15 cellular contexts compared by ENCODE assay signal in the genomic region with DNA sequence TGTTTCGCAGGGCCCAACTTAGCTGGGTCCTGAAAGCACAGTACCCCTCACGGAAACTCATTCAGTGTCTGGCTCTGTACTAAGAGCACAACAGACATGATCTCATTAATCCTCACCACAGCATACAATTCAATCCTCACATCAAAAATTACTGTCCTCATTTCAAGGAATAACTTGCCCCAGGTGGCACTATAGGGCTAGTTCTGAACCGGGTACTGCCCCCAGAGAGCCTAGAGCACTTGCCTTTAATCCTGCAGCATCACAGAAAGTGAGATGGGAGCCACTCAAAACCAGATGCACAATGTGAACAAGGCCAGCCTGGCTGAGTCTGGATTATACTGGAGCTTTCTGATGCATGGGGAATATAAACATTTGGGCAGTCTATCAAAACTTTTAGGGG.
DNase-seq lines count a peak whose midpoint lies in the region; ATAC-seq and TF ChIP-seq lines count a peak whose summit lies in the region.
"Had no signal": no experiment of that assay in that cellular context is flagged by ENCODE, and none has a peak within 500 bp of the region (broad histone marks: within the 10 kb centered on the region; RNA-seq: fewer than 3 reads in every experiment).

No MANE protein-coding gene starts in this region.

- no peaks in the 10 kb centered on the region for H3K9me3 Mint-ChIP-seq in naive B cell
- H3K9me3 Mint-ChIP-seq: mesothelial cell of epicardium had no signal

- TF ChIP-seq EP300 in Ishikawa (IDR thresholded peaks at IDR 0.05; ENCODE audit: borderline replicate concordance) (no peak), esophagus muscularis mucosa (IDR thresholded peaks at IDR 0.05) (no peak)

- TF ChIP-seq CTCF in SU-DHL-6 (IDR thresholded peaks at IDR 0.05; ENCODE audit: insufficient read depth, low read length, poor library complexity, severe bottlenecking): peak; percentile 49
- TF ChIP-seq CTCF in esophagus muscularis mucosa (IDR thresholded peaks at IDR 0.05): no peak

- peak; percentile 49 for TF ChIP-seq RAD21 in Ishikawa (IDR thresholded peaks at IDR 0.05; ENCODE audit: low read depth)

- peak overlapping the region; percentile 47 for H3K4me2 ChIP-seq in SU-DHL-6 (ENCODE audit: low read depth, low read length, poor library complexity, severe bottlenecking)

- H3K4me3 Mint-ChIP-seq in naive B cell: peak overlapping the region in 1 of 8 donors; percentile 13
- H3K4me3 Mint-ChIP-seq: mesothelial cell of epicardium had no signal

- H3F3A ChIP-seq in SU-DHL-6 (ENCODE audit: insufficient read depth): peaks cover 54% of the 10 kb centered on the region

- H3K36me3 ChIP-seq in SU-DHL-6 (ENCODE audit: low read length) (no peaks in the 10 kb centered on the region; the same call in 1 of the 2 replicates), esophagus muscularis mucosa (no peaks in the 10 kb centered on the region)
- H3K36me3 ChIP-seq: ovary had no signal

- peaks cover 10 to 15% of the 10 kb centered on the region in 2 donors for H3K36me3 Mint-ChIP-seq in naive B cell
- H3K36me3 Mint-ChIP-seq: mesothelial cell of epicardium had no signal

- no peaks in the 10 kb centered on the region for H3K9me2 ChIP-seq in SU-DHL-6 (replicated peaks; ENCODE audit: insufficient read depth, low read length)

- H3K27me3 Mint-ChIP-seq in naive B cell: no peaks in the 10 kb centered on the region

- H3K9ac ChIP-seq in SU-DHL-6 (ENCODE audit: low read length): peak overlapping the region; percentile 34

- H2AFZ ChIP-seq in SU-DHL-6 (ENCODE audit: low read depth, low read length, severe bottlenecking): no peak overlapping the region

- ATAC-seq in naive B cell (ENCODE audit: low read depth in 2 of 2): peak; percentile 40 to 65

- H3K4me3 ChIP-seq in SU-DHL-6 (ENCODE audit: insufficient read depth, low read length, poor library complexity, severe bottlenecking): no peak overlapping the region
- no peak overlapping the region for H3K4me3 ChIP-seq in esophagus muscularis mucosa
- H3K4me3 ChIP-seq: ovary had no signal

- WGBS in esophagus muscularis mucosa: 86% methylated on average over 3 of the region's 3 CpGs

- H3K9me3 ChIP-seq in SU-DHL-6 (ENCODE audit: insufficient read depth, low read length): no peaks in the 10 kb centered on the region
- no peaks in the 10 kb centered on the region for H3K9me3 ChIP-seq in esophagus muscularis mucosa
- H3K9me3 ChIP-seq: ovary had no signal

- peaks cover 40 to 62% (median 57%) of the 10 kb centered on the region in 3 donors for H3K4me1 Mint-ChIP-seq in naive B cell
- H3K4me1 Mint-ChIP-seq: mesothelial cell of epicardium had no signal

- intact Hi-C loops in esophagus muscularis mucosa (cut with DNase I): no loop called here

- no peaks in the 10 kb centered on the region for H4K20me1 ChIP-seq in SU-DHL-6 (ENCODE audit: low read depth, low read length)

- H3K4me1 ChIP-seq in esophagus muscularis mucosa: no peaks in the 10 kb centered on the region

- peak overlapping the region in 4 of 6 donors; percentile 58 to 71 (median 70) for H3K27ac Mint-ChIP-seq in naive B cell
- H3K27ac Mint-ChIP-seq: mesothelial cell of epicardium had no signal

- no peaks in the 10 kb centered on the region for H3K27me3 ChIP-seq in SU-DHL-6 (ENCODE audit: low read length)
- no peaks in the 10 kb centered on the region for H3K27me3 ChIP-seq in esophagus muscularis mucosa
- H3K27me3 ChIP-seq: ovary had no signal

- DNase-seq in DMS53 (lab: John Stamatoyannopoulos, UW) (peak; percentile 22), DMS53 treated with DMSO at 0.1 percent for 48 hours (lab: John Stamatoyannopoulos, UW; ENCODE audit: unreplicated experiment) (no peak), naive B cell (peak; percentile 20), NCI-H446 (lab: John Stamatoyannopoulos, UW) (no peak), esophagus muscularis mucosa (ENCODE audit: extremely low spot score) (no peak), Ammon's horn (ENCODE audit: low spot score) (no peak)
- DNase-seq: activated CD4-positive, alpha-beta T cell treated with anti-CD3 and anti-CD28 coated beads for 1 hour; activated T-cell treated with anti-CD3 and anti-CD28 coated beads, Interleukin-2, amount 50 U/mL, for 1 hour; anterior cingulate cortex; KG1; NCI-H187 treated with DMSO at 0.1 percent for 48 hours; ovary had no signal

- peak overlapping the region; percentile 86 for H3K27ac ChIP-seq in SU-DHL-6 (ENCODE audit: low read depth, low read length)
- H3K27ac ChIP-seq in esophagus muscularis mucosa (replicated peaks in 1 of 4): no peak overlapping the region
- H3K27ac ChIP-seq: ovary had no signal

- H3K79me2 ChIP-seq in SU-DHL-6 (ENCODE audit: insufficient read depth, low read length): peaks cover 96% of the 10 kb centered on the region

- TF ChIP-seq POLR2A in esophagus muscularis mucosa (IDR thresholded peaks at IDR 0.05; ENCODE audit: low read depth): no peak

TF ChIP-seq in Ishikawa, 13 proteins besides CTCF, POLR2A, EP300 and RAD21:
- TF ChIP-seq TEAD4 (IDR thresholded peaks at IDR 0.05): no peak
TF ChIP-seq in Ishikawa: peak in this region for 0.

Comparison
In these comparisons a context has a peak if more than half of its experiments do, and no peak if none do; other contexts are left out.
1. DNase-seq: peak in DMS53 (single experiment) and naive B cell (single experiment); none in DMS53 treated with DMSO at 0.1 percent for 48 hours (single experiment), NCI-H446 (0 of 2), esophagus muscularis mucosa (single experiment) and Ammon's horn (single experiment).